36 cellular contexts compared by ENCODE assay signal in the genomic region with DNA sequence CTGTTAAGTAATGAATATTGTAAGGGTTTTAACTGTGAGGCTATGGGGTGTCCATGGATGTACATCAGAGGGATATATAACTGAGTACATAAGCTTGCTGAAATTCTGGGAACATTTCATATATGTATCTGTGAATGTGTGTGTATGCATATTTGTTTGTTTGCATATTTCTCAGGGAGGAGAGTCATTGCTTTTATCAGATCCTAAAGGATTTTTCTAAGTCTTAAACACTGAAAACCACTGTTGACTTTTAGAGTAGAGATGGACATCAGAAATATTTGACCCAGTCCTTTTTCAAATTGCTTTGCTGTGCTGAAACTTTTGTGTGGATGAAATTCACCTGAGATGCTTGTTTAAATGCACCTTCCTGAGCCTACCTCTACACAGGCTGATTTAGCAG.
"Had no signal": no experiment of that assay in that cellular context is flagged by ENCODE, and none has a peak within 500 bp of the region (broad histone marks: within the 10 kb centered on the region; RNA-seq: fewer than 3 reads in every experiment).

No MANE protein-coding gene starts in this region.

- H3K4me3 ChIP-seq: MG63 had no signal

- H3K4me2 ChIP-seq: KMS-11 had no signal

- H3K27ac ChIP-seq: KMS-11 had no signal

- H3K9ac ChIP-seq: KMS-11 had no signal

- H3K36me3 ChIP-seq: MG63 had no signal

- H3K27me3 ChIP-seq: MG63 had no signal

- H3K9me3 ChIP-seq: MG63 had no signal

- DNase-seq: Karpas-422, Kasumi-1, KG1, MG63, MM.1S, MV-4-11, NCI-H1048, NCI-H1092, NCI-H1092 treated with DMSO at 0.1 percent for 48 hours, NCI-H1105, NCI-H1105 treated with DMSO at 0.1 percent for 48 hours, NCI-H1417, NCI-H1417 treated with DMSO at 0.1 percent for 48 hours, NCI-H1436, NCI-H1436 treated with DMSO at 0.1 percent for 48 hours, NCI-H146, NCI-H1694, NCI-H1694 treated with DMSO at 0.1 percent for 48 hours, NCI-H187, NCI-H187 treated with DMSO at 0.1 percent for 48 hours, NCI-H1930, NCI-H2029, NCI-H2029 treated with DMSO at 0.1 percent for 48 hours, NCI-H2081, NCI-H2081 treated with DMSO at 0.1 percent for 48 hours, NCI-H2107, NCI-H2171, NCI-H2171 treated with DMSO at 0.1 percent for 48 hours, NCI-H2227 treated with DMSO at 0.1 percent for 48 hours, NCI-H226, NCI-H345, NCI-H446, NCI-H446 treated with DMSO at 0.1 percent for 48 hours, NCI-H510A, NCI-H510A treated with DMSO at 0.1 percent for 48 hours had no signal
